ENCODE assay signal across 21 cellular contexts in the genomic region with DNA sequence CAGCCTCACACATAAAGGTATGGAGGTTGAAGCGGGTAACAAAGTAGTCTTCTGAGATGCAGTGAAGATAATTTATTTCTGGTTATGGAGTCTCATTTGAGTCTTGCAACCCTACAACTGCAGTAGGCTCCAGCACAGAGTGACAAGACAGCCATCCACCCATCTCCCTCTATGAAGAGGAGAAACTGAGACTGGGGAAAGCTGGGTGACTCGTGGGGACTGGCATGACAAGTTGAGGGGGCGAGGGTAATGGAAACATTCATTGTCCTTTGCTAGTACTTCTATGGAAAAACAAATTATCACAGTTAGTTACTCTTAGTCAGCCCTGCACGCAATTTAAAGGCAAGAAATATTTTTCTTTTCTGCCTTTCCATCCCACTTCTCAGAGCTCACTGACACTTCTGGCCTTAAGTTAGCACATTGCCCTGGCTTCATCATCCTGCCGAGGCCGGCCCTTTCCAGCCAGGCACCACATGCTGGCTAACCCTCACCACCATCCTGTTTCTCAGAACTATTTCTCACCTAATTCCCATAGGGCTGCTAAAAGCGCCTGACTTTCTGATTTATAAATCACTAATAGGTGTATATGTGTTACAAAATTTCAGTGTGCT.
A peak's percentile ranks its signal among the peaks of the same experiment; 100 is the strongest.
DNase-seq lines count a peak whose midpoint lies in the region; ATAC-seq and TF ChIP-seq lines count a peak whose summit lies in the region.
"Had no signal": no experiment of that assay in that cellular context is flagged by ENCODE, and none has a peak within 500 bp of the region (broad histone marks: within the 10 kb centered on the region; RNA-seq: fewer than 3 reads in every experiment).

No MANE protein-coding gene starts in this region.

- H3K9me3 Mint-ChIP-seq in activated CD8-positive, alpha-beta T cell treated with anti-CD3 and anti-CD28 coated beads for 36 hours = peaks cover 2% of the 10 kb centered on the region
- H3K9me3 Mint-ChIP-seq in activated CD8-positive, alpha-beta T cell treated with anti-CD3 and anti-CD28 coated beads, Interleukin-2, amount 10 ng/mL, durations not matched to agents 7 days and 5 days (ENCODE audit: insufficient read depth) = no peaks in the 10 kb centered on the region
- H3K9me3 Mint-ChIP-seq in activated T-cell treated with anti-CD3 and anti-CD28 coated beads, Interleukin-2, amount 50 U/mL, for 72 hours = peaks cover 0 to 1% of the 10 kb centered on the region in 2 donors
- H3K9me3 Mint-ChIP-seq: CD4-positive, alpha-beta T cell had no signal

- no peak overlapping the region for H3K4me2 ChIP-seq in OCI-LY7 (ENCODE audit: low read length)

- no peaks in the 10 kb centered on the region for H3K9me2 ChIP-seq in OCI-LY7 (ENCODE audit: insufficient read depth, low read length)

- no peaks in the 10 kb centered on the region for H3K27me3 ChIP-seq in neuron (ENCODE audit: insufficient read depth, low read length)
- H3K27me3 ChIP-seq: right atrium auricular region, uterus had no signal

- peaks cover 42% of the 10 kb centered on the region for H3K4me1 Mint-ChIP-seq in activated CD8-positive, alpha-beta T cell treated with anti-CD3 and anti-CD28 coated beads for 36 hours (ENCODE audit: low read depth)
- peaks cover 12% of the 10 kb centered on the region for H3K4me1 Mint-ChIP-seq in activated CD8-positive, alpha-beta T cell treated with anti-CD3 and anti-CD28 coated beads, Interleukin-2, amount 10 ng/mL, durations not matched to agents 7 days and 5 days (ENCODE audit: low read depth)
- H3K4me1 Mint-ChIP-seq in activated T-cell treated with anti-CD3 and anti-CD28 coated beads, Interleukin-2, amount 50 U/mL, for 72 hours (ENCODE audit: low read depth) = peaks cover 66% of the 10 kb centered on the region

- peak; percentile 52 for ATAC-seq in activated CD8-positive, alpha-beta T cell treated with anti-CD3 and anti-CD28 coated beads for 36 hours
- ATAC-seq in activated CD8-positive, alpha-beta T cell treated with anti-CD3 and anti-CD28 coated beads, Interleukin-2, amount 10 ng/mL, durations not matched to agents 7 days and 5 days = no peak
- peak; percentile 29 to 45 for ATAC-seq in activated T-cell treated with anti-CD3 and anti-CD28 coated beads, Interleukin-2, amount 50 U/mL, for 72 hours (replicated peaks in 1 of 2)
- ATAC-seq in GM18907 (IDR thresholded peaks at IDR 0.05; ENCODE audit: unreplicated experiment) = no peak
- no peak for ATAC-seq in GM18873 (IDR thresholded peaks at IDR 0.05; ENCODE audit: low FRiP score, unreplicated experiment)
- ATAC-seq: left colon had no signal

- CTCF ChIA-PET in activated CD8-positive, alpha-beta T cell treated with anti-CD3 and anti-CD28 coated beads for 36 hours (lab: Charles Lee) = no interaction called here
- CTCF ChIA-PET in activated CD8-positive, alpha-beta T cell treated with anti-CD3 and anti-CD28 coated beads, Interleukin-2, amount 10 ng/mL, durations not matched to agents 7 days and 5 days (lab: Charles Lee) = no interaction called here
- CTCF ChIA-PET in OCI-LY7 (lab: Charles Lee; ENCODE audit: unreplicated experiment) = no interaction called here

- H3K4me3 ChIP-seq in neuron (ENCODE audit: low read length) (no peak overlapping the region), OCI-LY7 (ENCODE audit: low read depth, low read length, poor library complexity, severe bottlenecking) (no peak overlapping the region)
- H3K4me3 ChIP-seq: right atrium auricular region, uterus had no signal

- no peak for TF ChIP-seq CTCF in activated CD8-positive, alpha-beta T cell treated with anti-CD3 and anti-CD28 coated beads for 36 hours (IDR thresholded peaks at IDR 0.05)
- TF ChIP-seq CTCF in OCI-LY7 (conservative IDR thresholded peaks at IDR 0.05; ENCODE audit: low read length) = no peak

- POLR2A ChIA-PET in activated CD8-positive, alpha-beta T cell treated with anti-CD3 and anti-CD28 coated beads for 36 hours (lab: Charles Lee) = interaction anchor here (0.8 kb wide), 2 partner anchors 9 to 35 kb away, joined by 3 to 4 read pairs; no protein-coding TSS in a partner anchor
- POLR2A ChIA-PET in activated CD8-positive, alpha-beta T cell treated with anti-CD3 and anti-CD28 coated beads, Interleukin-2, amount 10 ng/mL, durations not matched to agents 7 days and 5 days (lab: Charles Lee) = no interaction called here
- POLR2A ChIA-PET in OCI-LY7 (lab: Charles Lee) = interaction anchor here (0.6 kb wide), 1 partner anchor 487 kb away, joined by 3 read pairs; no protein-coding TSS in a partner anchor

- H3K27ac ChIP-seq in OCI-LY7 (ENCODE audit: low read depth, low read length, poor library complexity, severe bottlenecking) = no peak overlapping the region
- H3K27ac ChIP-seq: right atrium auricular region, uterus had no signal

- no peak overlapping the region for H3K4me3 Mint-ChIP-seq in activated CD8-positive, alpha-beta T cell treated with anti-CD3 and anti-CD28 coated beads for 36 hours
- H3K4me3 Mint-ChIP-seq in activated CD8-positive, alpha-beta T cell treated with anti-CD3 and anti-CD28 coated beads, Interleukin-2, amount 10 ng/mL, durations not matched to agents 7 days and 5 days = no peak overlapping the region
- peak overlapping the region; percentile 12 to 24 for H3K4me3 Mint-ChIP-seq in activated T-cell treated with anti-CD3 and anti-CD28 coated beads, Interleukin-2, amount 50 U/mL, for 72 hours
- H3K4me3 Mint-ChIP-seq: CD4-positive, alpha-beta T cell had no signal

- no TSS peak for BruUV-seq in OCI-LY7 (replicated peaks; lab: Mats Ljungman, UMichigan)

- H2AFZ ChIP-seq in neuron (ENCODE audit: low read depth, low read length) (peak overlapping the region; percentile 5), OCI-LY7 (ENCODE audit: low read length) (no peak overlapping the region)

- peak; percentile 53 for DNase-seq in activated CD8-positive, alpha-beta T cell treated with anti-CD3 and anti-CD28 coated beads for 36 hours
- no peak for DNase-seq in activated CD8-positive, alpha-beta T cell treated with anti-CD3 and anti-CD28 coated beads, Interleukin-2, amount 10 ng/mL, durations not matched to agents 7 days and 5 days
- peak in 1 of 2 donors; percentile 36 for DNase-seq in activated T-cell treated with anti-CD3 and anti-CD28 coated beads, Interleukin-2, amount 50 U/mL, for 72 hours
- DNase-seq in stimulated activated CD4-positive, alpha-beta T cell treated with anti-CD3 and anti-CD28 coated beads, TNF-alpha, amount 100 ng/mL, for 48 hours (ENCODE audit: low read depth in 3 of 3) = peak; percentile 30 to 55 (median 52)
- DNase-seq in OCI-LY7 (ENCODE audit: low spot score) = no peak
- DNase-seq: ACHN; CD4-positive, alpha-beta T cell; dermis blood vessel endothelial cell; DMS79; H7; KBM-7; left colon; NCI-H1105; NCI-H2171; NCI-H82; nucleus accumbens; uterus had no signal

- no peaks in the 10 kb centered on the region for H3K27me3 Mint-ChIP-seq in activated CD8-positive, alpha-beta T cell treated with anti-CD3 and anti-CD28 coated beads for 36 hours
- no peaks in the 10 kb centered on the region for H3K27me3 Mint-ChIP-seq in activated CD8-positive, alpha-beta T cell treated with anti-CD3 and anti-CD28 coated beads, Interleukin-2, amount 10 ng/mL, durations not matched to agents 7 days and 5 days (ENCODE audit: low read depth)
- H3K27me3 Mint-ChIP-seq in activated T-cell treated with anti-CD3 and anti-CD28 coated beads, Interleukin-2, amount 50 U/mL, for 72 hours (ENCODE audit: low read depth) = no peaks in the 10 kb centered on the region
- H3K27me3 Mint-ChIP-seq: CD4-positive, alpha-beta T cell had no signal

- H3K4me1 ChIP-seq in neuron (ENCODE audit: insufficient read depth, low read length) (no peaks in the 10 kb centered on the region), OCI-LY7 (ENCODE audit: insufficient read depth, low read length, poor library complexity, severe bottlenecking) (no peaks in the 10 kb centered on the region)
- H3K4me1 ChIP-seq: right atrium auricular region, uterus had no signal

- H3K79me2 ChIP-seq in OCI-LY7 (ENCODE audit: insufficient read depth, low read depth, low read length) = no peaks in the 10 kb centered on the region

- H4K20me1 ChIP-seq in OCI-LY7 (ENCODE audit: insufficient read depth, low read length) = no peaks in the 10 kb centered on the region

- intact Hi-C loops in activated CD8-positive, alpha-beta T cell treated with anti-CD3 and anti-CD28 coated beads for 36 hours (cut with micrococcal nuclease) = no loop called here
- intact Hi-C loops in OCI-LY7 (cut with micrococcal nuclease; ENCODE audit: unreplicated experiment) = no loop called here

- H3K36me3 ChIP-seq in neuron (ENCODE audit: insufficient read depth, low read length) (no peaks in the 10 kb centered on the region), OCI-LY7 (ENCODE audit: insufficient read depth, low read length) (no peaks in the 10 kb centered on the region)
- H3K36me3 ChIP-seq: right atrium auricular region, uterus had no signal

- H3K27ac Mint-ChIP-seq in activated CD8-positive, alpha-beta T cell treated with anti-CD3 and anti-CD28 coated beads for 36 hours = peak overlapping the region; percentile 55
- no peak overlapping the region for H3K27ac Mint-ChIP-seq in activated CD8-positive, alpha-beta T cell treated with anti-CD3 and anti-CD28 coated beads, Interleukin-2, amount 10 ng/mL, durations not matched to agents 7 days and 5 days
- H3K27ac Mint-ChIP-seq in activated T-cell treated with anti-CD3 and anti-CD28 coated beads, Interleukin-2, amount 50 U/mL, for 72 hours = peak overlapping the region; percentile 26
- H3K27ac Mint-ChIP-seq: CD4-positive, alpha-beta T cell had no signal

- no peaks in the 10 kb centered on the region for H3K9me3 ChIP-seq in neuron (ENCODE audit: low read length)
- H3K9me3 ChIP-seq in OCI-LY7 (ENCODE audit: low read length) = no peaks in the 10 kb centered on the region
- H3K9me3 ChIP-seq: right atrium auricular region, uterus had no signal

- H3K36me3 Mint-ChIP-seq in activated CD8-positive, alpha-beta T cell treated with anti-CD3 and anti-CD28 coated beads for 36 hours (ENCODE audit: low read depth) = peaks cover 2% of the 10 kb centered on the region
- H3K36me3 Mint-ChIP-seq in activated CD8-positive, alpha-beta T cell treated with anti-CD3 and anti-CD28 coated beads, Interleukin-2, amount 10 ng/mL, durations not matched to agents 7 days and 5 days (ENCODE audit: low read depth) = no peaks in the 10 kb centered on the region
- peaks cover 3 to 9% of the 10 kb centered on the region in 2 donors for H3K36me3 Mint-ChIP-seq in activated T-cell treated with anti-CD3 and anti-CD28 coated beads, Interleukin-2, amount 50 U/mL, for 72 hours (ENCODE audit: insufficient read depth in 2 of 2)

Comparison
In these comparisons a context has a peak if more than half of its experiments do, and no peak if none do; other contexts are left out.
1. ATAC-seq: peak in activated CD8-positive, alpha-beta T cell treated with anti-CD3 and anti-CD28 coated beads for 36 hours (single experiment) and activated T-cell treated with anti-CD3 and anti-CD28 coated beads, Interleukin-2, amount 50 U/mL, for 72 hours (2 of 2); none in activated CD8-positive, alpha-beta T cell treated with anti-CD3 and anti-CD28 coated beads, Interleukin-2, amount 10 ng/mL, durations not matched to agents 7 days and 5 days (single experiment), GM18907 (single experiment) and GM18873 (single experiment).
2. DNase-seq: peak in activated CD8-positive, alpha-beta T cell treated with anti-CD3 and anti-CD28 coated beads for 36 hours (single experiment) and stimulated activated CD4-positive, alpha-beta T cell treated with anti-CD3 and anti-CD28 coated beads, TNF-alpha, amount 100 ng/mL, for 48 hours (3 of 3); none in activated CD8-positive, alpha-beta T cell treated with anti-CD3 and anti-CD28 coated beads, Interleukin-2, amount 10 ng/mL, durations not matched to agents 7 days and 5 days (single experiment) and OCI-LY7 (single experiment).
3. H3K4me3 Mint-ChIP-seq: peak in activated T-cell treated with anti-CD3 and anti-CD28 coated beads, Interleukin-2, amount 50 U/mL, for 72 hours (2 of 2); none in activated CD8-positive, alpha-beta T cell treated with anti-CD3 and anti-CD28 coated beads for 36 hours (single experiment) and activated CD8-positive, alpha-beta T cell treated with anti-CD3 and anti-CD28 coated beads, Interleukin-2, amount 10 ng/mL, durations not matched to agents 7 days and 5 days (single experiment).